In the genomic region with DNA sequence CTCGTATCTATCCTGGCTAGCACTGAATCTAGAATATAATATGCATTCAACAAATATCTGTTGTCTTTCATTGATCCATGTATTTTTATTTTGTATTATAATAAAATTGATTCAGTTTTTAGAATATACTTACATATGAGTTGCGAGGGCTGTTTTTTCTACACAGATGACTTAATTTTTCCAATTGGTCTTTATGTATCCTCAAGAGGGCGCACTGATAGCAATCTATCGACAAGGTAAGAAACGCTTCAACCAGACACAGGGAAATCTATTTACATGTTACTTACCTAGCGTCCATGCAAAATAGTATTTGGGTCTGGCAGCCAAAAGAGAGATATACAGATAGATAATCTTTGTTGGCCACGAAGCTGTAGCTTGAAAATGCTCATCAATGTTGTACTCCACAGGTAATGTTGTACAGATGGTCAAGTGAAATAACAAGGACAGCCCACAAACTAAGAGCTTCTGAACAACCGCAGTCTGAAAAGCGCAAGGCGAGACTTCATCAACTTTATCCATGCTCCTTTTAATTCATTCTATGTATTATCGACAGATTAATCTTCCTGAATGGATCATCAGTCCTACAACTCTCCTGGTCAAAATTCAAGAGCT, we compare ENCODE assay signal across 9 cellular contexts. TPM values are rescaled to one million over a fixed set of nuclear protein-coding genes. Genes with fewer than 3 reads are reported as not detected.
A peak's percentile ranks its signal among the peaks of the same experiment; 100 is the strongest.
DNase-seq lines count a peak whose midpoint lies in the region; ATAC-seq and TF ChIP-seq lines count a peak whose summit lies in the region.
"Had no signal": no experiment of that assay in that cellular context is flagged by ENCODE, and none has a peak within 500 bp of the region (broad histone marks: within the 10 kb centered on the region; RNA-seq: fewer than 3 reads in every experiment).

No MANE protein-coding gene starts in this region.

- CTCF ChIA-PET in RWPE1 (lab: Yijun Ruan, JAX): interaction anchor here (0.5 to 1.7 kb wide), 10 partner anchors 10 to 1850 kb away, joined by 3 to 9 read pairs (median 4); no protein-coding TSS in a partner anchor

- H3K79me2 ChIP-seq in MM.1S (ENCODE audit: low read length): no peaks in the 10 kb centered on the region

- H3K4me2 ChIP-seq in MM.1S (ENCODE audit: low read depth, low read length): no peak overlapping the region
- H3K4me2 ChIP-seq: BLaER1 had no signal

- no peaks in the 10 kb centered on the region for H3K27me3 ChIP-seq in MM.1S (replicated peaks; ENCODE audit: insufficient read depth, low read length)
- no peaks in the 10 kb centered on the region for H3K27me3 ChIP-seq in gastrocnemius medialis
- H3K27me3 ChIP-seq: BLaER1 had no signal

- H3K4me1 ChIP-seq in MM.1S (ENCODE audit: low read length) (no peaks in the 10 kb centered on the region), gastrocnemius medialis (no peaks in the 10 kb centered on the region)
- H3K4me1 ChIP-seq: BLaER1 had no signal

- TF ChIP-seq CTCF in MM.1S (IDR thresholded peaks at IDR 0.05; ENCODE audit: low read length) (peak; percentile 55), RWPE1 (conservative IDR thresholded peaks at IDR 0.05; ENCODE audit: low read depth) (peak; percentile 62), gastrocnemius medialis (IDR thresholded peaks at IDR 0.05 in 4 of 5, conservative IDR thresholded peaks at IDR 0.05 in 1 of 5) (peak in 4 of 5 experiments; percentile 14 to 45 (median 28))

- no peaks in the 10 kb centered on the region for H3F3A ChIP-seq in MM.1S (ENCODE audit: insufficient read depth, low read length)

- H3K27ac ChIP-seq in MM.1S (ENCODE audit: low read length) (no peak overlapping the region), RWPE1 (no peak overlapping the region), gastrocnemius medialis (no peak overlapping the region)
- H3K27ac ChIP-seq: BLaER1 had no signal

- no peak overlapping the region for H3K9ac ChIP-seq in MM.1S (ENCODE audit: low read length)
- H3K9ac ChIP-seq: BLaER1 had no signal

- DNase-seq in NCI-H1436 (lab: John Stamatoyannopoulos, UW): peak; percentile 52
- DNase-seq in NCI-H1436 treated with DMSO at 0.1 percent for 48 hours (lab: John Stamatoyannopoulos, UW): no peak
- peak; percentile 58 for DNase-seq in MM.1S
- peak; percentile 55 for DNase-seq in RWPE1 (ENCODE audit: low spot score)
- DNase-seq in fibroblast of the conjunctiva (ENCODE audit: low read depth): peak; percentile 66
- DNase-seq in gastrocnemius medialis: no peak
- DNase-seq in islet precursor cell: no peak

- no peaks in the 10 kb centered on the region for H3K9me2 ChIP-seq in MM.1S (replicated peaks; ENCODE audit: insufficient read depth, low read length)

- intact Hi-C loops in gastrocnemius medialis (cut with DNase I; ENCODE audit: low total_unique reads): loop anchor here (5.0 kb wide), 1 partner anchor 269 kb away; no protein-coding TSS in a partner anchor

- no peaks in the 10 kb centered on the region for H4K20me1 ChIP-seq in MM.1S (ENCODE audit: insufficient read depth, low read length)
- H4K20me1 ChIP-seq: BLaER1 had no signal

- ATAC-seq in gastrocnemius medialis (no peak), GM19351 (IDR thresholded peaks at IDR 0.05; ENCODE audit: unreplicated experiment) (no peak)

- H3K36me3 ChIP-seq in MM.1S (replicated peaks; ENCODE audit: insufficient read depth, low read length) (no peaks in the 10 kb centered on the region), gastrocnemius medialis (no peaks in the 10 kb centered on the region)

- in situ Hi-C loops in gastrocnemius medialis (cut with MboI; ENCODE audit: low sequenced_read_pairs in 4 of 4): loop anchor here in 2 of 4 donors (10.0 kb wide), 1 partner anchor 262 kb away; no protein-coding TSS in a partner anchor

- POLR2A ChIA-PET in RWPE1 (lab: Yijun Ruan, JAX; ENCODE audit: low non-redundant PET): interaction anchor here (0.6 kb wide), 1 partner anchor 457 kb away, joined by 3 read pairs; no protein-coding TSS in a partner anchor

- no peak overlapping the region for H2AFZ ChIP-seq in MM.1S (ENCODE audit: low read length)

- no peak overlapping the region for H3K4me3 ChIP-seq in MM.1S (ENCODE audit: low read length)
- H3K4me3 ChIP-seq in gastrocnemius medialis: no peak overlapping the region
- H3K4me3 ChIP-seq: BLaER1 had no signal

- H3K9me3 ChIP-seq in MM.1S (replicated peaks; ENCODE audit: insufficient read depth, low read length) (no peaks in the 10 kb centered on the region), gastrocnemius medialis (no peaks in the 10 kb centered on the region)
- H3K9me3 ChIP-seq: BLaER1 had no signal

- TF ChIP-seq POLR2A in gastrocnemius medialis (IDR thresholded peaks at IDR 0.05): no peak

RNA-seq across cellular contexts. Expression of a gene that starts 35.5 kb away (rescaled TPM):
- 10 to 100 TPM; 57.8 to 78.9 (median 59.1) TPM for total RNA-seq in gastrocnemius medialis

Comparison
In these comparisons a context has a peak if more than half of its experiments do, and no peak if none do; other contexts are left out.
1. DNase-seq: peak in NCI-H1436 (single experiment), MM.1S (single experiment), RWPE1 (single experiment) and fibroblast of the conjunctiva (single experiment); none in NCI-H1436 treated with DMSO at 0.1 percent for 48 hours (single experiment), gastrocnemius medialis (0 of 2) and islet precursor cell (single experiment).
2. Peak in every context shown above with its lines, with median percentiles within 50 percentile points of each other: CTCF ChIP-seq.